Comparison of ENCODE assay signal across 1 cellular context in genomic region chr19:40366697-40367561, GRCh38.
TF ChIP-seq lines count a peak whose summit lies in the region.

No MANE protein-coding gene starts in this region.

TF ChIP-seq in GM23338, 12 proteins besides CTCF, POLR2A, EP300 and RAD21:
- TF ChIP-seq ZNF462 (CRISPR knock-in tag; IDR thresholded peaks at IDR 0.05) (no peak), ZNF114 (CRISPR knock-in tag; IDR thresholded peaks at IDR 0.05) (no peak), ETS1 (IDR thresholded peaks at IDR 0.05) (no peak), CREB1 (CRISPR knock-in tag; IDR thresholded peaks at IDR 0.05; ENCODE audit: low read depth) (no peak), POLR2AphosphoS5 (IDR thresholded peaks at IDR 0.05; ENCODE audit: low read depth) (no peak; the same call in 1 of the 2 replicates), NANOG (IDR thresholded peaks at IDR 0.05; ENCODE audit: borderline replicate concordance) (no peak), EZH2 (IDR thresholded peaks at IDR 0.05; ENCODE audit: low read depth, unreplicated experiment) (no peak), JUNB (IDR thresholded peaks at IDR 0.05; ENCODE audit: unreplicated experiment) (no peak), ZNF331 (CRISPR knock-in tag; IDR thresholded peaks at IDR 0.05; ENCODE audit: low read depth) (no peak), STAT1 (IDR thresholded peaks at IDR 0.05; ENCODE audit: unreplicated experiment) (no peak), EZH2phosphoT487 (IDR thresholded peaks at IDR 0.05; ENCODE audit: unreplicated experiment) (no peak), REST (IDR thresholded peaks at IDR 0.05; ENCODE audit: unreplicated experiment) (no peak)
